Comparison of ENCODE assay signal across 20 cellular contexts in the genomic region with DNA sequence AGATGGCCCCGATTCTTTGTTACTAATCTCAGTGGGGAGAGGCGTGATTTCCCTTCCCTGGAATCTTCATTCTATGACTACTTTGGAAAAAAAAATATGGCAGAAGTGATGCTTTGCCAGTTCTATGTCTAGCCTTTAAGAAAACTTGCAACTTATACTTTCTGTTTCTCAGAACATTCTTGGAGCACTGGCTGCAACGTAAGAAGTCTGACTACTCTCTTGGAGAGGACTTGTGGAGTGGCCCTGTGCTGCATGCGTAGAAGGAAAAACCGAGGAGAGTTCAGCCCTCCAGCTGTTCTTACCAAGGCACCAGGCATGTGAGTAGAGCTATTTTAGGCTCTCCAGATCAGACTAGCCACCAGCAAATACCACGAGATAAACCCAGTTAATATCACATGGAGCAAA.
DNase-seq lines count a peak whose midpoint lies in the region; ATAC-seq, FAIRE-seq and TF ChIP-seq lines count a peak whose summit lies in the region.
"Had no signal": no experiment of that assay in that cellular context is flagged by ENCODE, and none has a peak within 500 bp of the region (broad histone marks: within the 10 kb centered on the region; RNA-seq: fewer than 3 reads in every experiment).

No MANE protein-coding gene starts in this region.

- TF ChIP-seq CTCF in GM23338 (conservative IDR thresholded peaks at IDR 0.05; ENCODE audit: low read depth in 2 of 2) (no peak), K562 (IDR thresholded peaks at IDR 0.05 in 2 of 3, conservative IDR thresholded peaks at IDR 0.05 in 1 of 3; ENCODE audit: insufficient read depth in 2 of 3, low read depth in 1 of 3, low read length in 3 of 3) (no peak), parathyroid adenoma (IDR thresholded peaks at IDR 0.05) (no peak), BE2C (IDR thresholded peaks at IDR 0.05; ENCODE audit: low read depth, low read length) (no peak)

- no peak overlapping the region for H3K27ac ChIP-seq in GM23338 (ENCODE audit: low read depth)
- peak overlapping the region; percentile 9; the same call in 1 of the 3 replicates for H3K27ac ChIP-seq in K562 (ENCODE audit: extremely low read depth, low read depth, low read length)
- H3K27ac ChIP-seq in parathyroid adenoma, result peak overlapping the region; percentile 47
- H3K27ac ChIP-seq: breast epithelium, C4-2B, epithelial cell of prostate, sigmoid colon had no signal

- no peaks in the 10 kb centered on the region for H3K9me2 ChIP-seq in GM23338 (ENCODE audit: insufficient read depth)

- H3K36me3 Mint-ChIP-seq in GM23338 (ENCODE audit: low read depth), result no peaks in the 10 kb centered on the region
- H3K36me3 Mint-ChIP-seq in activated CD4-positive, alpha-beta T cell treated with anti-CD3 and anti-CD28 coated beads, Interleukin-2, amount 10 ng/mL, durations not matched to agents 7 days and 5 days (ENCODE audit: low read depth), result no peaks in the 10 kb centered on the region
- H3K36me3 Mint-ChIP-seq: T-cell had no signal

- H3K27me3 ChIP-seq in GM23338 (ENCODE audit: insufficient read depth) (no peaks in the 10 kb centered on the region), K562 (ENCODE audit: control insufficient read depth in 2 of 2, insufficient read depth in 2 of 2, low read length in 2 of 2) (no peaks in the 10 kb centered on the region), parathyroid adenoma (ENCODE audit: control insufficient read depth, insufficient read depth, low read length) (no peaks in the 10 kb centered on the region), BE2C (no peaks in the 10 kb centered on the region)
- H3K27me3 ChIP-seq: breast epithelium, sigmoid colon had no signal

- TF ChIP-seq POLR2A in K562 (conservative IDR thresholded peaks at IDR 0.05), result no peak

- intact Hi-C loops in K562 (cut with micrococcal nuclease) (no loop called here), left ventricle myocardium superior (cut with micrococcal nuclease) (no loop called here)

- peak; percentile 59 for FAIRE-seq in K562 (lab: Jason Lieb, UNC)
- FAIRE-seq: GM12892 had no signal

- in situ Hi-C loops in K562 (cut with MboI), result no loop called here

- 0 out of 4 replicates have a peak, but pooled peaks of 1 of the 2 experiments have one; percentile 6 for TF ChIP-seq RAD21 in K562 (CRISPR knock-in tag; conservative IDR thresholded peaks at IDR 0.05 in 1 of 2, IDR thresholded peaks at IDR 0.05 in 1 of 2)

- H3K4me1 ChIP-seq in GM23338 (ENCODE audit: insufficient read depth) (peaks cover 3% of the 10 kb centered on the region; the same call in 1 of the 2 replicates), K562 (replicated peaks in 1 of 2; ENCODE audit: control insufficient read depth in 2 of 2, insufficient read depth in 2 of 2, low read length in 2 of 2) (peaks cover 3 to 11% of the 10 kb centered on the region in 2 experiments; a peak in 3 of 5 replicates), parathyroid adenoma (peaks cover 5% of the 10 kb centered on the region), BE2C (peaks cover 5% of the 10 kb centered on the region; the same call in 1 of the 2 replicates)
- H3K4me1 ChIP-seq: breast epithelium, sigmoid colon had no signal

- no peak overlapping the region for H3K4me3 Mint-ChIP-seq in GM23338
- no peak overlapping the region for H3K4me3 Mint-ChIP-seq in activated CD4-positive, alpha-beta T cell treated with anti-CD3 and anti-CD28 coated beads, Interleukin-2, amount 10 ng/mL, durations not matched to agents 7 days and 5 days
- H3K4me3 Mint-ChIP-seq: stimulated activated naive CD8-positive, alpha-beta T cell treated with anti-CD3 and anti-CD28 coated beads, Interleukin-15, amount 100 ng/mL, for 72 hours; T-cell had no signal

- no peaks in the 10 kb centered on the region for H3K79me2 ChIP-seq in GM23338 (replicated peaks; ENCODE audit: insufficient read depth)
- H3K79me2 ChIP-seq in K562 (ENCODE audit: control insufficient read depth, insufficient read depth, low read length), result no peaks in the 10 kb centered on the region
- H3K79me2 ChIP-seq in parathyroid adenoma, result no peaks in the 10 kb centered on the region

- H3K9me3 ChIP-seq in K562 (replicated peaks; ENCODE audit: control insufficient read depth, insufficient read depth, low read depth, low read length) (no peaks in the 10 kb centered on the region), parathyroid adenoma (ENCODE audit: control insufficient read depth, low read length) (no peaks in the 10 kb centered on the region), BE2C (no peaks in the 10 kb centered on the region)
- H3K9me3 ChIP-seq: breast epithelium, sigmoid colon had no signal

- H3K27ac Mint-ChIP-seq in GM23338, result peak overlapping the region; percentile 56; the same call in 1 of the 2 replicates
- H3K27ac Mint-ChIP-seq in activated CD4-positive, alpha-beta T cell treated with anti-CD3 and anti-CD28 coated beads, Interleukin-2, amount 10 ng/mL, durations not matched to agents 7 days and 5 days, result no peak overlapping the region
- H3K27ac Mint-ChIP-seq: stimulated activated naive CD8-positive, alpha-beta T cell treated with anti-CD3 and anti-CD28 coated beads, Interleukin-15, amount 100 ng/mL, for 72 hours; T-cell had no signal

- WGBS in K562 (ENCODE audit: insufficient coverage, low coverage, missing lambda C conversion rate), result 30% methylated on average over 6 of the region's 6 CpGs

- H3K4me3 ChIP-seq in GM23338 (no peak overlapping the region), K562 (no peak overlapping the region), parathyroid adenoma (ENCODE audit: low read depth, low read length) (no peak overlapping the region), BE2C (ENCODE audit: low read depth, low read length) (no peak overlapping the region)
- H3K4me3 ChIP-seq: breast epithelium, sigmoid colon had no signal

- POLR2A ChIA-PET in K562 (lab: Yijun Ruan, JAX), result interaction anchor here (0.9 kb wide), 1 partner anchor 10 kb away, joined by 3 read pairs; no protein-coding TSS in a partner anchor
- POLR2A ChIA-PET in activated CD4-positive, alpha-beta T cell treated with anti-CD3 and anti-CD28 coated beads, Interleukin-2, amount 10 ng/mL, durations not matched to agents 7 days and 5 days (lab: Charles Lee), result no interaction called here

- H2AFZ ChIP-seq in GM23338 (peak overlapping the region; percentile 68; the same call in 1 of the 2 replicates), K562 (ENCODE audit: low read depth, low read length) (peak overlapping the region; percentile 79), parathyroid adenoma (peak overlapping the region; percentile 64)

- H3F3A ChIP-seq in GM23338 (replicated peaks; ENCODE audit: low read depth), result no peaks in the 10 kb centered on the region

- H3K9me3 Mint-ChIP-seq in GM23338, result no peaks in the 10 kb centered on the region
- H3K9me3 Mint-ChIP-seq in activated CD4-positive, alpha-beta T cell treated with anti-CD3 and anti-CD28 coated beads, Interleukin-2, amount 10 ng/mL, durations not matched to agents 7 days and 5 days, result no peaks in the 10 kb centered on the region
- H3K9me3 Mint-ChIP-seq: T-cell had no signal

- CTCF ChIA-PET in K562 (lab: Yijun Ruan, JAX; ENCODE audit: low intra/inter-chr PET ratio), result no interaction called here
- CTCF ChIA-PET in activated CD4-positive, alpha-beta T cell treated with anti-CD3 and anti-CD28 coated beads, Interleukin-2, amount 10 ng/mL, durations not matched to agents 7 days and 5 days (lab: Charles Lee), result no interaction called here

- ATAC-seq in GM23338 (peak; percentile 60), K562 (peak; percentile 92), left ventricle myocardium superior (peak; percentile 94), GM18907 (IDR thresholded peaks at IDR 0.05; ENCODE audit: unreplicated experiment) (no peak), HG02642 (IDR thresholded peaks at IDR 0.05; ENCODE audit: poor library complexity, unreplicated experiment) (no peak)
- ATAC-seq: stimulated activated naive CD8-positive, alpha-beta T cell treated with anti-CD3 and anti-CD28 coated beads, Interleukin-15, amount 100 ng/mL, for 72 hours; T-cell had no signal

- H3K9me1 ChIP-seq in K562 (ENCODE audit: control insufficient read depth, insufficient read depth, low read length), result no peaks in the 10 kb centered on the region

- H3K36me3 ChIP-seq in GM23338 (ENCODE audit: insufficient read depth) (no peaks in the 10 kb centered on the region), K562 (ENCODE audit: control insufficient read depth, insufficient read depth, low read length) (no peaks in the 10 kb centered on the region; the same call in 2 of the 3 replicates), parathyroid adenoma (ENCODE audit: control insufficient read depth, insufficient read depth, low read length) (no peaks in the 10 kb centered on the region), BE2C (no peaks in the 10 kb centered on the region)
- H3K36me3 ChIP-seq: breast epithelium, sigmoid colon had no signal

- no TSS peak for BruUV-seq in K562 (replicated peaks; lab: Mats Ljungman, UMichigan)

- H3K4me2 ChIP-seq in GM23338, result no peak overlapping the region
- peak overlapping the region; percentile 28; the same call in 1 of the 2 replicates for H3K4me2 ChIP-seq in K562 (ENCODE audit: insufficient read depth, low read length)
- H3K4me2 ChIP-seq in parathyroid adenoma (ENCODE audit: low read length), result no peak overlapping the region

- peaks cover 9% of the 10 kb centered on the region; the same call in 2 of the 3 replicates for H3K4me1 Mint-ChIP-seq in GM23338
- no peaks in the 10 kb centered on the region for H3K4me1 Mint-ChIP-seq in activated CD4-positive, alpha-beta T cell treated with anti-CD3 and anti-CD28 coated beads, Interleukin-2, amount 10 ng/mL, durations not matched to agents 7 days and 5 days
- H3K4me1 Mint-ChIP-seq: stimulated activated naive CD8-positive, alpha-beta T cell treated with anti-CD3 and anti-CD28 coated beads, Interleukin-15, amount 100 ng/mL, for 72 hours had no signal

- H3K27me3 Mint-ChIP-seq in GM23338 (ENCODE audit: insufficient read depth, low read depth, poor library complexity), result no peaks in the 10 kb centered on the region
- H3K27me3 Mint-ChIP-seq in activated CD4-positive, alpha-beta T cell treated with anti-CD3 and anti-CD28 coated beads, Interleukin-2, amount 10 ng/mL, durations not matched to agents 7 days and 5 days, result peaks cover 3% of the 10 kb centered on the region
- H3K27me3 Mint-ChIP-seq: stimulated activated naive CD8-positive, alpha-beta T cell treated with anti-CD3 and anti-CD28 coated beads, Interleukin-15, amount 100 ng/mL, for 72 hours had no signal

- no peaks in the 10 kb centered on the region for H4K20me1 ChIP-seq in GM23338 (replicated peaks; ENCODE audit: insufficient read depth)
- H4K20me1 ChIP-seq in K562 (replicated peaks; ENCODE audit: control insufficient read depth, insufficient read depth, low read length), result no peaks in the 10 kb centered on the region

- DNase-seq in GM23338 (ENCODE audit: low spot score) (peak; percentile 5), K562 (ENCODE audit: extremely low read depth in 1 of 4, low spot score in 3 of 4) (peak in 2 of 4 experiments; percentile 47 to 73), left ventricle myocardium superior (peak; percentile 13), BE2C (no peak)
- no peak for DNase-seq in activated CD4-positive, alpha-beta T cell treated with anti-CD3 and anti-CD28 coated beads, Interleukin-2, amount 10 ng/mL, durations not matched to agents 7 days and 5 days
- DNase-seq: activated CD4-positive, alpha-beta T cell treated with anti-CD3 and anti-CD28 coated beads, Interleukin-2, amount 50 U/mL, for 1 hour; activated gamma-delta T cell; DMS153; NCI-H2029 treated with DMSO at 0.1 percent for 48 hours; NCI-H446 treated with DMSO at 0.1 percent for 48 hours; sigmoid colon; stimulated activated naive CD8-positive, alpha-beta T cell treated with anti-CD3 and anti-CD28 coated beads, Interleukin-15, amount 100 ng/mL, for 72 hours; T-cell had no signal

- peak overlapping the region in 1 of 2 experiments; percentile 2; a peak in 1 of 4 replicates for H3K9ac ChIP-seq in K562 (ENCODE audit: insufficient read depth in 1 of 2, low read depth in 2 of 2, low read length in 2 of 2)
- no peak overlapping the region for H3K9ac ChIP-seq in parathyroid adenoma

- no peak for TF ChIP-seq EP300 in K562 (IDR thresholded peaks at IDR 0.05; ENCODE audit: low read length)

Comparison
In these comparisons a context has a peak if more than half of its experiments do, and no peak if none do; other contexts are left out.
1. ATAC-seq: peak in GM23338 (single experiment), K562 (single experiment) and left ventricle myocardium superior (single experiment); none in GM18907 (single experiment) and HG02642 (single experiment).
2. DNase-seq: peak in GM23338 (single experiment) and left ventricle myocardium superior (single experiment); none in activated CD4-positive, alpha-beta T cell treated with anti-CD3 and anti-CD28 coated beads, Interleukin-2, amount 10 ng/mL, durations not matched to agents 7 days and 5 days (single experiment) and BE2C (single experiment).
3. Peak in every context shown above with its lines, with median percentiles within 50 percentile points of each other: H2AFZ ChIP-seq.